19 cellular contexts compared by ENCODE assay signal in the genomic region with DNA sequence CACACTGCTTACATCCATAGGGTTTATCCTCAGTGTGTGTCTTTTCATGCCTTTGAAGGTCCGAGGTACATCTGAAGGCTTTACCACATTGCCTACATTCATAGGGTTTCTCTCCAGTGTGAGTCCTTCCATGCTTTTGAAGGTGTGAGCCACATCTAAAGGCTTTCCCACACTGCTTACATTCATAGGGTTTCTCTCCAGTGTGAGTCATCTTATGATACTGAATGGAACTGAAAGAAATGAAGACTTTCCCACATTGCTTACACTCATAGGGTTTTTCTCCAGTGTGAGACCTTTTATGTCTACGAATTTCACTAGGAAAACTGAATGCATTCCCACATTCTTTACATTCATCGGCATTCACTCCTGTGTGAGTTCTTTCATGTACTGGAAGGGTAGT. TPM values are rescaled to one million over a fixed set of nuclear protein-coding genes. Genes with fewer than 3 reads are reported as not detected.
A peak's percentile ranks its signal among the peaks of the same experiment; 100 is the strongest.
DNase-seq lines count a peak whose midpoint lies in the region; ATAC-seq and TF ChIP-seq lines count a peak whose summit lies in the region.
"Had no signal": no experiment of that assay in that cellular context is flagged by ENCODE, and none has a peak within 500 bp of the region (broad histone marks: within the 10 kb centered on the region; RNA-seq: fewer than 3 reads in every experiment).

No MANE protein-coding gene starts in this region.

- H3K27ac Mint-ChIP-seq in HFFc6, result no peak overlapping the region
- H3K27ac Mint-ChIP-seq: CD4-positive, CD25-positive, alpha-beta regulatory T cell had no signal

- no peaks in the 10 kb centered on the region for H3K27me3 ChIP-seq in BLaER1 treated with 17β-estradiol and CSF1 and Interleukin-3, amounts not matched to agents 10 nM and 100 nM
- H3K27me3 ChIP-seq in adipocyte (replicated peaks; ENCODE audit: control insufficient read depth, insufficient read depth, low read length), result no peaks in the 10 kb centered on the region
- H3K27me3 ChIP-seq: MG63 had no signal

- peaks cover 73 to 96% (median 82%) of the 10 kb centered on the region in 11 experiments for H3K36me3 ChIP-seq in BLaER1 treated with 17β-estradiol and CSF1 and Interleukin-3, amounts not matched to agents 10 nM and 100 nM
- H3K36me3 ChIP-seq in adipocyte (ENCODE audit: control insufficient read depth, insufficient read depth, low read length, severe bottlenecking), result peaks cover 58% of the 10 kb centered on the region

- H3K27ac ChIP-seq in BLaER1 treated with 17β-estradiol and CSF1 and Interleukin-3, amounts not matched to agents 10 nM and 100 nM, result no peak overlapping the region
- H3K27ac ChIP-seq: A549 had no signal

- no peak overlapping the region for H3K4me3 Mint-ChIP-seq in HFFc6
- H3K4me3 Mint-ChIP-seq: CD4-positive, CD25-positive, alpha-beta regulatory T cell had no signal

- no peaks in the 10 kb centered on the region; the same call in none of the 2 replicates for H3K27me3 Mint-ChIP-seq in HFFc6 (ENCODE audit: insufficient read depth)
- H3K27me3 Mint-ChIP-seq: CD4-positive, CD25-positive, alpha-beta regulatory T cell had no signal

- peaks cover 80 to 97% (median 86%) of the 10 kb centered on the region in 11 experiments for H3K9me3 ChIP-seq in BLaER1 treated with 17β-estradiol and CSF1 and Interleukin-3, amounts not matched to agents 10 nM and 100 nM (replicated peaks in 1 of 11)
- H3K9me3 ChIP-seq in adipocyte (ENCODE audit: control insufficient read depth, low read length), result peaks cover 46% of the 10 kb centered on the region

- peak overlapping the region; percentile 19 to 37 (median 30); a peak in 12 of 20 replicates for H3K4me3 ChIP-seq in BLaER1 treated with 17β-estradiol and CSF1 and Interleukin-3, amounts not matched to agents 10 nM and 100 nM
- H3K4me3 ChIP-seq in adipocyte (ENCODE audit: low read length), result peak overlapping the region; percentile 68
- H3K4me3 ChIP-seq: A549, MG63 had no signal

- peak; percentile 26 for DNase-seq in HFFc6
- peak; percentile 1 for DNase-seq in adipocyte (ENCODE audit: low read depth)
- peak; percentile 12 for DNase-seq in fibroblast of gingiva (ENCODE audit: low read depth)
- no peak for DNase-seq in NCI-H748 (lab: John Stamatoyannopoulos, UW; ENCODE audit: unreplicated experiment)
- DNase-seq in dermis blood vessel endothelial cell, result no peak
- no peak for DNase-seq in stimulated activated CD4-positive, alpha-beta T cell treated with anti-CD3 and anti-CD28 coated beads, Interleukin-4, amount 100 ng/mL, for 4 hours
- DNase-seq: CD4-positive, CD25-positive, alpha-beta regulatory T cell; KG1; MG63; NCI-H1105 treated with DMSO at 0.1 percent for 48 hours; NCI-H187; NCI-H2171; NCI-H446 treated with DMSO at 0.1 percent for 48 hours; NCI-H774; SHP77 treated with DMSO at 0.1 percent for 48 hours; SW 1271 had no signal

- no peak overlapping the region for H3K4me2 ChIP-seq in BLaER1 treated with 17β-estradiol and CSF1 and Interleukin-3, amounts not matched to agents 10 nM and 100 nM
- H3K4me2 ChIP-seq: A549 had no signal

- peaks cover 0 to 12% (median 4%) of the 10 kb centered on the region in 10 experiments; a peak in 12 of 20 replicates for H3K4me1 ChIP-seq in BLaER1 treated with 17β-estradiol and CSF1 and Interleukin-3, amounts not matched to agents 10 nM and 100 nM
- no peaks in the 10 kb centered on the region for H3K4me1 ChIP-seq in adipocyte (ENCODE audit: control insufficient read depth, insufficient read depth, low read length)
- H3K4me1 ChIP-seq: A549 had no signal

- peaks cover 79% of the 10 kb centered on the region for H3K9me3 Mint-ChIP-seq in HFFc6

- ATAC-seq in HG03095 (IDR thresholded peaks at IDR 0.05; ENCODE audit: unreplicated experiment), result no peak
- ATAC-seq: A549 had no signal

- peaks cover 0 to 10% (median 0%) of the 10 kb centered on the region in 11 experiments; a peak in 3 of 22 replicates for H4K20me1 ChIP-seq in BLaER1 treated with 17β-estradiol and CSF1 and Interleukin-3, amounts not matched to agents 10 nM and 100 nM

- H3K36me3 Mint-ChIP-seq in HFFc6 (ENCODE audit: low read depth), result peaks cover 79% of the 10 kb centered on the region

- no peak for TF ChIP-seq CTCF in HFFc6 (IDR thresholded peaks at IDR 0.05)

- H3K9ac ChIP-seq in BLaER1 treated with 17β-estradiol and CSF1 and Interleukin-3, amounts not matched to agents 10 nM and 100 nM, result no peak overlapping the region
- H3K9ac ChIP-seq in adipocyte (ENCODE audit: low read length), result no peak overlapping the region

- H3K4me1 Mint-ChIP-seq in HFFc6 (ENCODE audit: low read depth), result peaks cover 9% of the 10 kb centered on the region

RNA-seq across cellular contexts. Expression of a gene that starts 7.1 kb away (rescaled TPM):
- total RNA-seq in HFFc6 (2021; fragmentation: NEBNext Ultra II Directional; extraction: Animal tissue kit (Norgen Biotek cat#: 25700)), result 1 to 10 TPM; 3.3 to 6.3 (median 4.3) TPM
- 4.0 and 4.8 TPM in 2 replicates for total RNA-seq in dermis blood vessel endothelial cell

RNA-seq across cellular contexts. Expression of a gene that starts 23.5 kb away (rescaled TPM):
- 1 to 10 TPM; 3.4 to 7.7 (median 4.6) TPM for total RNA-seq in HFFc6 (2021; fragmentation: NEBNext Ultra II Directional; extraction: Animal tissue kit (Norgen Biotek cat#: 25700))
- total RNA-seq in dermis blood vessel endothelial cell, result 11.5 and 15.1 TPM in 2 replicates

RNA-seq across cellular contexts. Expression of a gene that starts 29.8 kb away (rescaled TPM):
- total RNA-seq in HFFc6 (2021; fragmentation: NEBNext Ultra II Directional; extraction: Animal tissue kit (Norgen Biotek cat#: 25700)), result 1 to 10 TPM; 2.3 to 6.9 (median 3.0) TPM
- 5.1 and 8.7 TPM in 2 replicates for total RNA-seq in dermis blood vessel endothelial cell

Comparison
In these comparisons a context has a peak if more than half of its experiments do, and no peak if none do; other contexts are left out.
1. DNase-seq: peak in HFFc6 (single experiment), adipocyte (single experiment) and fibroblast of gingiva (single experiment); none in NCI-H748 (single experiment), dermis blood vessel endothelial cell (single experiment) and stimulated activated CD4-positive, alpha-beta T cell treated with anti-CD3 and anti-CD28 coated beads, Interleukin-4, amount 100 ng/mL, for 4 hours (0 of 2).